ENCODE assay signal across 26 cellular contexts in genomic region chr6:97449437-97449966, GRCh38.
"Had no signal": no experiment of that assay in that cellular context is flagged by ENCODE, and none has a peak within 500 bp of the region (broad histone marks: within the 10 kb centered on the region; RNA-seq: fewer than 3 reads in every experiment).

No MANE protein-coding gene starts in this region.

- H3K27ac ChIP-seq: brain microvascular endothelial cell, cardiac muscle cell, KMS-11, Peyer's patch, RWPE1, SJSA1 had no signal

- H3K36me3 ChIP-seq: brain microvascular endothelial cell, cardiac muscle cell, MG63, Peyer's patch, SJSA1 had no signal

- H3K4me1 Mint-ChIP-seq: activated naive CD4-positive, alpha-beta T cell treated with anti-CD3 and anti-CD28 coated beads, Interleukin-2, amount 50 U/mL, for 24 hours; IgD-negative memory B cell had no signal

- H3K4me1 ChIP-seq: Peyer's patch, SJSA1 had no signal

- DNase-seq: activated CD4-positive, alpha-beta T cell treated with anti-CD3 and anti-CD28 coated beads for 4 hours; activated CD8-positive, alpha-beta memory T cell treated with anti-CD3 and anti-CD28 coated beads, Interleukin-2, amount 50 U/mL, for 48 hours; activated CD8-positive, alpha-beta T cell treated with anti-CD3 and anti-CD28 coated beads, Interleukin-2, amount 10 ng/mL, durations not matched to agents 7 days and 5 days; activated effector memory CD4-positive, alpha-beta T cell treated with Interleukin-2 at 50 U/mL for 16 hours; activated naive CD4-positive, alpha-beta T cell; activated T-cell treated with anti-CD3 and anti-CD28 coated beads, Interleukin-2, amount 50 U/mL, for 1 hour; amniotic stem cell; brain microvascular endothelial cell; MG63; MV-4-11; NCI-H1092 treated with DMSO at 0.1 percent for 48 hours; NCI-H1436; NCI-H1694 treated with DMSO at 0.1 percent for 48 hours; NCI-H2029 treated with DMSO at 0.1 percent for 48 hours; NCI-H510A treated with DMSO at 0.1 percent for 48 hours; NCI-H69; Peyer's patch; Right ventricle myocardium superior had no signal

- H3K27me3 Mint-ChIP-seq: IgD-negative memory B cell had no signal

- H3K4me3 ChIP-seq: cardiac muscle cell, MG63, Peyer's patch, SJSA1 had no signal

- H3K9me3 ChIP-seq: MG63, Peyer's patch, SJSA1 had no signal

- H3K27ac Mint-ChIP-seq: activated CD8-positive, alpha-beta T cell treated with anti-CD3 and anti-CD28 coated beads, Interleukin-2, amount 10 ng/mL, durations not matched to agents 7 days and 5 days; activated naive CD4-positive, alpha-beta T cell treated with anti-CD3 and anti-CD28 coated beads, Interleukin-2, amount 50 U/mL, for 24 hours; IgD-negative memory B cell; T-helper 1 cell treated with Interleukin-12 subunit alpha and Interleukin-12 subunit beta and Interleukin-4 antibody, amounts not matched to agents 30 μg/mL and 1 μg/mL, for 36 hours had no signal

- H3K27me3 ChIP-seq: brain microvascular endothelial cell, cardiac muscle cell, MG63, Peyer's patch, SJSA1 had no signal

- H3K4me3 Mint-ChIP-seq: activated CD8-positive, alpha-beta T cell treated with anti-CD3 and anti-CD28 coated beads, Interleukin-2, amount 10 ng/mL, durations not matched to agents 7 days and 5 days; activated naive CD4-positive, alpha-beta T cell treated with anti-CD3 and anti-CD28 coated beads, Interleukin-2, amount 50 U/mL, for 24 hours; IgD-negative memory B cell; T-helper 1 cell treated with Interleukin-12 subunit alpha and Interleukin-12 subunit beta and Interleukin-4 antibody, amounts not matched to agents 30 μg/mL and 1 μg/mL, for 36 hours had no signal

- H3K9me3 Mint-ChIP-seq: activated naive CD4-positive, alpha-beta T cell treated with anti-CD3 and anti-CD28 coated beads, Interleukin-2, amount 50 U/mL, for 24 hours; IgD-negative memory B cell; T-helper 1 cell treated with Interleukin-12 subunit alpha and Interleukin-12 subunit beta and Interleukin-4 antibody, amounts not matched to agents 30 μg/mL and 1 μg/mL, for 36 hours had no signal

- ATAC-seq: activated CD4-positive, CD25-positive, alpha-beta regulatory T cell treated with anti-CD3 and anti-CD28 coated beads, Interleukin-2, amount 50 U/mL, for 24 hours; activated CD8-positive, alpha-beta T cell treated with anti-CD3 and anti-CD28 coated beads, Interleukin-2, amount 10 ng/mL, durations not matched to agents 7 days and 5 days had no signal

- H3K36me3 Mint-ChIP-seq: activated naive CD4-positive, alpha-beta T cell treated with anti-CD3 and anti-CD28 coated beads, Interleukin-2, amount 50 U/mL, for 24 hours; IgD-negative memory B cell had no signal
